8 cellular contexts compared by ENCODE assay signal in genomic region chr16:30957456-30958163, GRCh38. TPM values are rescaled to one million over a fixed set of nuclear protein-coding genes. Genes with fewer than 3 reads are reported as not detected.
DNase-seq lines count a peak whose midpoint lies in the region; ATAC-seq, FAIRE-seq and TF ChIP-seq lines count a peak whose summit lies in the region.

Gene SETD1A (plus strand): TSS chr16:30957754. CDS start chr16:30958732, 978 bp downstream.

- H3K4me3 Mint-ChIP-seq in activated B cell treated with CpG ODN at 0.5 μM for 24 hours (peak within 1 kb of the TSS; percentile 95), immature natural killer cell (peak within 1 kb of the TSS; percentile 95 to 97 (median 97))

- peaks cover 21% of the 10 kb centered on the region for H4K20me1 ChIP-seq in smooth muscle cell (ENCODE audit: low read depth)

- H3F3A ChIP-seq in smooth muscle cell (ENCODE audit: low read depth), result peaks cover 8% of the 10 kb centered on the region

- H3K4me1 ChIP-seq in smooth muscle cell (ENCODE audit: low read depth), result peaks cover 6% of the 10 kb centered on the region

- intact Hi-C loops in activated B cell treated with CpG ODN at 0.5 μM for 24 hours (cut with micrococcal nuclease), result loop anchor here (1.0 to 10.0 kb wide), 9 partner anchors 8 to 917 kb away; partner anchors contain the start of genes ARMC5, FBRS, KAT8 and ORAI3

- H3K36me3 Mint-ChIP-seq in activated B cell treated with CpG ODN at 0.5 μM for 24 hours (ENCODE audit: low read depth) (peaks cover 46% of the 10 kb centered on the region), immature natural killer cell (peaks cover 13 to 23% (median 17%) of the 10 kb centered on the region in 3 donors)

- peak within 1 kb of the TSS; percentile 99 for H3K27ac Mint-ChIP-seq in activated B cell treated with CpG ODN at 0.5 μM for 24 hours
- H3K27ac Mint-ChIP-seq in immature natural killer cell, result peak within 1 kb of the TSS; percentile 95 to 99 (median 97)

- 1% methylated on average over 46 of the region's 85 CpGs for whole genome bisulfite sequencing in smooth muscle cell (ENCODE audit: low lambda C conversion rate)

- H3K27me3 ChIP-seq in bronchial epithelial cell (ENCODE audit: control insufficient read depth, insufficient read depth, low read length) (no peaks in the 10 kb centered on the region), smooth muscle cell (ENCODE audit: low read depth) (no peaks in the 10 kb centered on the region)

- H3K4me3 ChIP-seq in bronchial epithelial cell (ENCODE audit: low read depth, low read length) (peak within 1 kb of the TSS; percentile 82), smooth muscle cell (peak within 1 kb of the TSS; percentile 99)

- peak; percentile 98 for DNase-seq in AG08396 (ENCODE audit: low spot score)
- peak; percentile 92 for DNase-seq in NCI-H226
- DNase-seq in activated B cell treated with CpG ODN at 0.5 μM for 24 hours, result peak; percentile 89
- peak; percentile 72 for DNase-seq in bronchial epithelial cell (ENCODE audit: low read depth)
- peak; percentile 96 to 99 (median 99) for DNase-seq in immature natural killer cell
- DNase-seq in smooth muscle cell (lab: John Stamatoyannopoulos, UW; ENCODE audit: unreplicated experiment), result peak; percentile 86

- no peaks in the 10 kb centered on the region for H3K9me3 Mint-ChIP-seq in activated B cell treated with CpG ODN at 0.5 μM for 24 hours
- no peaks in the 10 kb centered on the region for H3K9me3 Mint-ChIP-seq in immature natural killer cell

- POLR2A ChIA-PET in activated B cell treated with CpG ODN at 0.5 μM for 24 hours (lab: Charles Lee), result interaction anchor here (0.6 to 1.2 kb wide), 13 partner anchors 11 to 916 kb away, joined by 3 to 9 read pairs (median 3); partner anchors contain the start of genes ARMC5, KAT8, STX1B and ZNF267

- H3K36me3 ChIP-seq in bronchial epithelial cell (ENCODE audit: control insufficient read depth, insufficient read depth, low read length) (peaks cover 28% of the 10 kb centered on the region), smooth muscle cell (ENCODE audit: low read depth) (no peaks in the 10 kb centered on the region)

- H3K27ac ChIP-seq in smooth muscle cell (ENCODE audit: low read depth), result peak within 1 kb of the TSS; percentile 100

- peak within 1 kb of the TSS; percentile 84 for H2AFZ ChIP-seq in smooth muscle cell (ENCODE audit: low read depth)

- H3K9me3 ChIP-seq in smooth muscle cell (replicated peaks; ENCODE audit: low read depth), result no peaks in the 10 kb centered on the region

- peak; percentile 66 for ATAC-seq in GM19025 (IDR thresholded peaks at IDR 0.05; ENCODE audit: low read depth, unreplicated experiment)
- ATAC-seq in HG03196 (IDR thresholded peaks at IDR 0.05; ENCODE audit: unreplicated experiment), result peak; percentile 68
- ATAC-seq in activated B cell treated with CpG ODN at 0.5 μM for 24 hours (ENCODE audit: low read depth), result peak; percentile 87

- H3K79me2 ChIP-seq in smooth muscle cell (ENCODE audit: low read depth), result peaks cover 11% of the 10 kb centered on the region

- peaks cover 31% of the 10 kb centered on the region for H3K4me1 Mint-ChIP-seq in activated B cell treated with CpG ODN at 0.5 μM for 24 hours
- H3K4me1 Mint-ChIP-seq in immature natural killer cell, result peaks cover 38 to 45% of the 10 kb centered on the region in 2 donors

- no peak for FAIRE-seq in bronchial epithelial cell (lab: Jason Lieb, UNC)

- H3K4me2 ChIP-seq in smooth muscle cell, result peak within 1 kb of the TSS; percentile 88

- no peaks in the 10 kb centered on the region for H3K27me3 Mint-ChIP-seq in activated B cell treated with CpG ODN at 0.5 μM for 24 hours
- peaks cover 15 to 24% (median 22%) of the 10 kb centered on the region in 3 donors for H3K27me3 Mint-ChIP-seq in immature natural killer cell (ENCODE audit: low read depth in 3 of 3)

- TF ChIP-seq CTCF in activated B cell treated with CpG ODN at 0.5 μM for 24 hours (IDR thresholded peaks at IDR 0.05), result no peak
- no peak for TF ChIP-seq CTCF in bronchial epithelial cell (IDR thresholded peaks at IDR 0.05; ENCODE audit: insufficient read depth, low read length, severe bottlenecking)
- TF ChIP-seq CTCF in smooth muscle cell (IDR thresholded peaks at IDR 0.05; ENCODE audit: borderline replicate concordance, insufficient read depth, poor library complexity, severe bottlenecking), result no peak

- CTCF ChIA-PET in activated B cell treated with CpG ODN at 0.5 μM for 24 hours (lab: Charles Lee), result no interaction called here

- peak within 1 kb of the TSS; percentile 100 for H3K9ac ChIP-seq in smooth muscle cell (ENCODE audit: low read depth)

RNA-seq across cellular contexts. Expression of gene SETD1A, which starts in this region (rescaled TPM):
- total RNA-seq in activated B cell treated with CpG ODN at 0.5 μM for 24 hours, result 29.6 and 32.8 TPM in 2 replicates
- 1.3 TPM in 2 replicates for total RNA-seq in bronchial epithelial cell
- 1 to 10 TPM in 2 of 3 donors, not detected in 1; 1.8 to 2.4 TPM for polyA plus RNA-seq in immature natural killer cell
- 1.9 and 2.9 TPM in 2 replicates for total RNA-seq in smooth muscle cell
- polyA plus RNA-seq in smooth muscle cell, result 1.2 and 3.3 TPM in 2 replicates

Comparison
In these comparisons a context has a peak if more than half of its experiments do, and no peak if none do; other contexts are left out.
1. Peak in every context shown above with its lines: DNase-seq, ATAC-seq, H3K4me3 ChIP-seq and H3K27ac ChIP-seq.